Comparison of ENCODE assay signal across 26 cellular contexts in genomic region chr12:3574986-3575385, GRCh38.
"Had no signal": no experiment of that assay in that cellular context is flagged by ENCODE, and none has a peak within 500 bp of the region (broad histone marks: within the 10 kb centered on the region; RNA-seq: fewer than 3 reads in every experiment).

No MANE protein-coding gene starts in this region.

- H3K4me1 Mint-ChIP-seq: naive B cell; natural killer cell; stimulated activated naive B cell treated with anti-CD40 and anti-IgM and Interleukin-4, amounts not matched to agents 10 μg/mL and 1 μg/mL and 100 μg/mL, for 72 hours had no signal

- H3K27ac ChIP-seq: hepatocyte, left ventricle myocardium inferior, neutrophil, ovary, skin epidermis, stomach, suprapubic skin, thoracic aorta, tibial artery, upper lobe of right lung had no signal

- H3K9me3 ChIP-seq: left ventricle myocardium inferior, neutrophil, ovary, stomach, suprapubic skin, thoracic aorta, tibial artery, upper lobe of right lung had no signal

- H3K27ac Mint-ChIP-seq: mesothelial cell of epicardium; naive B cell; natural killer cell; nephron progenitor cell; progenitor cell of endocrine pancreas; stimulated activated naive B cell treated with anti-CD40 and anti-IgM and Interleukin-4, amounts not matched to agents 10 μg/mL and 1 μg/mL and 100 μg/mL, for 72 hours had no signal

- H3K36me3 Mint-ChIP-seq: mesothelial cell of epicardium; naive B cell; natural killer cell; stimulated activated naive B cell treated with anti-CD40 and anti-IgM and Interleukin-4, amounts not matched to agents 10 μg/mL and 1 μg/mL and 100 μg/mL, for 72 hours had no signal

- H3K4me3 Mint-ChIP-seq: mesothelial cell of epicardium; naive B cell; natural killer cell; nephron progenitor cell; stimulated activated naive B cell treated with anti-CD40 and anti-IgM and Interleukin-4, amounts not matched to agents 10 μg/mL and 1 μg/mL and 100 μg/mL, for 72 hours had no signal

- DNase-seq: islet precursor cell; left ventricle myocardium inferior; mesendoderm; naive B cell; natural killer cell; nephron progenitor cell; ovary; right cardiac atrium; stimulated activated CD4-positive, alpha-beta T cell treated with anti-CD3 and anti-CD28 coated beads, Interleukin-12 subunit alpha, Interleukin-12 subunit beta, amount 100 ng/mL, for 4 hours; stimulated activated CD4-positive, alpha-beta T cell treated with anti-CD3 and anti-CD28 coated beads, Interleukin-15, amount 100 ng/mL, for 24 hours; stimulated activated CD4-positive, alpha-beta T cell treated with anti-CD3 and anti-CD28 coated beads, Interleukin-2, amount 100 ng/mL, for 24 hours; stimulated activated CD4-positive, alpha-beta T cell treated with anti-CD3 and anti-CD28 coated beads, Interleukin-4, amount 100 ng/mL, for 1 hour; stimulated activated naive B cell treated with anti-CD40 and anti-IgM and Interleukin-4, amounts not matched to agents 10 μg/mL and 1 μg/mL and 100 μg/mL, for 72 hours; stimulated activated naive CD8-positive, alpha-beta T cell treated with anti-CD3 and anti-CD28 coated beads, Interleukin-15, Interleukin-2, amounts not matched to agents 100 U/mL and 50 U/mL, for 24 hours; stomach; tibial artery; trophoblast cell had no signal

- H3K36me3 ChIP-seq: left ventricle myocardium inferior, neutrophil, ovary, stomach, suprapubic skin, thoracic aorta, tibial artery, upper lobe of right lung had no signal

- H3K27me3 ChIP-seq: ovary, upper lobe of right lung had no signal

- H3K4me3 ChIP-seq: hepatocyte, left ventricle myocardium inferior, lung, ovary, skin epidermis, stomach, suprapubic skin, thoracic aorta, tibial artery, upper lobe of right lung had no signal

- H3K4me1 ChIP-seq: stomach, suprapubic skin, tibial artery, upper lobe of right lung had no signal

- H3K9me3 Mint-ChIP-seq: mesothelial cell of epicardium; naive B cell; natural killer cell; nephron progenitor cell; stimulated activated naive B cell treated with anti-CD40 and anti-IgM and Interleukin-4, amounts not matched to agents 10 μg/mL and 1 μg/mL and 100 μg/mL, for 72 hours had no signal
